8 cellular contexts compared by ENCODE assay signal in genomic region chr17:81254955-81255717, GRCh38. TPM values are rescaled to one million over a fixed set of nuclear protein-coding genes. Genes with fewer than 3 reads are reported as not detected.
DNase-seq lines count a peak whose midpoint lies in the region; ATAC-seq and TF ChIP-seq lines count a peak whose summit lies in the region.

No MANE protein-coding gene starts in this region.

- peak overlapping the region; percentile 40 for H3K4me2 ChIP-seq in mesenchymal stem cell (ENCODE audit: low read length, poor library complexity, severe bottlenecking)

- no peak overlapping the region for H3K4ac ChIP-seq in mesenchymal stem cell (ENCODE audit: low read depth in 1 of 2, low read length in 2 of 2)

- no peak overlapping the region for H3K4me3 Mint-ChIP-seq in endodermal cell

- no peak overlapping the region for H2BK12ac ChIP-seq in mesenchymal stem cell (ENCODE audit: low read length in 2 of 2)

- H3K27me3 ChIP-seq in endodermal cell (ENCODE audit: control insufficient read depth, insufficient read depth, low read length, poor library complexity, severe bottlenecking) (no peaks in the 10 kb centered on the region), mesenchymal stem cell (ENCODE audit: control insufficient read depth in 1 of 2, insufficient read depth in 1 of 2, low read length in 2 of 2) (no peaks in the 10 kb centered on the region)

- H3K23ac ChIP-seq in mesenchymal stem cell (ENCODE audit: low read length in 2 of 2): no peak overlapping the region

- ATAC-seq in HG03457 (IDR thresholded peaks at IDR 0.05; ENCODE audit: unreplicated experiment): no peak
- no peak for ATAC-seq in GM18867 (IDR thresholded peaks at IDR 0.05; ENCODE audit: unreplicated experiment)

- no peak overlapping the region for H3K9ac ChIP-seq in endodermal cell (ENCODE audit: extremely low read depth, low read length, poor library complexity, severe bottlenecking)
- H3K9ac ChIP-seq in mesenchymal stem cell (ENCODE audit: low read length): peak overlapping the region; percentile 0

- H2BK120ac ChIP-seq in mesenchymal stem cell (ENCODE audit: low read depth, low read length): no peak overlapping the region

- peak overlapping the region; percentile 19 for H4K8ac ChIP-seq in mesenchymal stem cell (ENCODE audit: low read length)

- no peaks in the 10 kb centered on the region for H3K27me3 Mint-ChIP-seq in endodermal cell (ENCODE audit: insufficient read depth)

- H3K36me3 Mint-ChIP-seq in endodermal cell (ENCODE audit: low read depth): peaks cover 29% of the 10 kb centered on the region

- H3K4me1 ChIP-seq in endodermal cell (ENCODE audit: control insufficient read depth, insufficient read depth, low read length) (no peaks in the 10 kb centered on the region), mesenchymal stem cell (ENCODE audit: control insufficient read depth, insufficient read depth, low read depth, low read length) (peaks cover 26% of the 10 kb centered on the region)

- peak overlapping the region; percentile 44 for H3K27ac ChIP-seq in endodermal cell (ENCODE audit: low read depth, low read length)
- H3K27ac ChIP-seq in mesenchymal stem cell (ENCODE audit: low read length, poor library complexity, severe bottlenecking): peak overlapping the region; percentile 10

- H2BK5ac ChIP-seq in mesenchymal stem cell (ENCODE audit: low read depth, low read length, poor library complexity, severe bottlenecking): no peak overlapping the region

- H3K79me1 ChIP-seq in mesenchymal stem cell (replicated peaks; ENCODE audit: low read length, poor library complexity, severe bottlenecking): peaks cover 24% of the 10 kb centered on the region

- no peak overlapping the region for H3K18ac ChIP-seq in mesenchymal stem cell (ENCODE audit: low read depth in 1 of 2, low read length in 2 of 2)

- no peak overlapping the region for H2AK5ac ChIP-seq in mesenchymal stem cell (ENCODE audit: low read length, severe bottlenecking)

- H2BK15ac ChIP-seq in mesenchymal stem cell (ENCODE audit: low read depth, poor library complexity, severe bottlenecking): no peak overlapping the region

- no peak overlapping the region for H3K14ac ChIP-seq in mesenchymal stem cell (ENCODE audit: low read length in 2 of 2)

- H3K27ac Mint-ChIP-seq in endodermal cell: peak overlapping the region; percentile 82

- H3K9me3 ChIP-seq in endodermal cell (ENCODE audit: control insufficient read depth, low read length): no peaks in the 10 kb centered on the region
- no peaks in the 10 kb centered on the region for H3K9me3 ChIP-seq in mesenchymal stem cell (ENCODE audit: control insufficient read depth, low read length)

- H3K4me3 ChIP-seq in endodermal cell (ENCODE audit: low read length) (no peak overlapping the region), mesenchymal stem cell (ENCODE audit: insufficient read depth in 1 of 2, low read depth in 1 of 2, low read length in 2 of 2) (peak overlapping the region in 1 of 2 experiments; percentile 58)

- DNase-seq in HK-2 (ENCODE audit: unreplicated experiment) (peak; percentile 86), endodermal cell (peak; percentile 93), mesenchymal stem cell (peak; percentile 74), OCI-M2 (lab: John Stamatoyannopoulos, UW; ENCODE audit: unreplicated experiment) (no peak)
- DNase-seq in activated CD4-positive, alpha-beta T cell treated with anti-CD3 and anti-CD28 coated beads for 1 hour: no peak

- H2AFZ ChIP-seq in mesenchymal stem cell (ENCODE audit: low read depth, low read length): no peak overlapping the region

- TF ChIP-seq CTCF in endodermal cell (conservative IDR thresholded peaks at IDR 0.05): peak; percentile 63

- WGBS in endodermal cell (ENCODE audit: insufficient coverage in 1 of 2, insufficient read length in 1 of 2), 2 experiments: 61 to 71% methylated on average over 25 to 35 of the region's 35 CpGs
- 63% methylated on average over 35 of the region's 35 CpGs for WGBS in mesenchymal stem cell

- H3K9me3 Mint-ChIP-seq in endodermal cell: no peaks in the 10 kb centered on the region

- no peak overlapping the region for H4K91ac ChIP-seq in mesenchymal stem cell (ENCODE audit: low read length)

- peaks cover 3% of the 10 kb centered on the region for H3K4me1 Mint-ChIP-seq in endodermal cell

- peaks cover 8% of the 10 kb centered on the region for H3K36me3 ChIP-seq in endodermal cell (ENCODE audit: control insufficient read depth, insufficient read depth, low read length)
- H3K36me3 ChIP-seq in mesenchymal stem cell (ENCODE audit: control insufficient read depth in 1 of 2, insufficient read depth in 2 of 2, low read depth in 1 of 2, low read length in 2 of 2): peaks cover 34 to 74% of the 10 kb centered on the region in 2 experiments

TF ChIP-seq in PFSK-1, 5 proteins besides CTCF, POLR2A, EP300 and RAD21:
- TF ChIP-seq FOXP2 (optimal IDR thresholded peaks at IDR 0.05; ENCODE audit: borderline replicate concordance, extremely low read depth, extremely low read length, insufficient read depth): peak; percentile 23
- TF ChIP-seq REST (IDR thresholded peaks at IDR 0.05; ENCODE audit: insufficient read depth in 1 of 2, low read depth in 2 of 2, low read length in 2 of 2): no peak
- no peak for TF ChIP-seq TAF1 (IDR thresholded peaks at IDR 0.05; ENCODE audit: borderline replicate concordance, insufficient read depth, low read length)
- TF ChIP-seq POLR2AphosphoS5 (IDR thresholded peaks at IDR 0.05; ENCODE audit: low read depth, low read length): no peak

RNA-seq across cellular contexts. Expression of gene NDUFAF8, which starts 16.0 kb away (rescaled TPM):
- 109 TPM for polyA plus RNA-seq in PFSK-1 (2012; ENCODE audit: insufficient read length, low read depth)
- 10 to 100 TPM; 42.7 to 48.7 TPM for total RNA-seq in endodermal cell
- polyA plus RNA-seq in endodermal cell (2013, experiment 1 of 2): 60.9 TPM
- polyA plus RNA-seq in endodermal cell (2013, experiment 2 of 2): 52.0 TPM
- 206 TPM for polyA plus RNA-seq in mesenchymal stem cell (2013, experiment 1 of 2)
- 215 TPM for polyA plus RNA-seq in mesenchymal stem cell (2013, experiment 2 of 2)

RNA-seq across cellular contexts. Expression of gene TEPSIN, which starts 16.3 kb away (rescaled TPM):
- polyA plus RNA-seq in PFSK-1 (2012; ENCODE audit: insufficient read length, low read depth): 48.5 TPM
- 10 to 100 TPM; 30.0 to 45.0 TPM for total RNA-seq in endodermal cell
- 24.6 TPM for polyA plus RNA-seq in endodermal cell (2013, experiment 1 of 2)
- polyA plus RNA-seq in endodermal cell (2013, experiment 2 of 2): 21.1 TPM
- 17.7 TPM for polyA plus RNA-seq in mesenchymal stem cell (2013, experiment 1 of 2)
- polyA plus RNA-seq in mesenchymal stem cell (2013, experiment 2 of 2): 18.9 TPM

RNA-seq across cellular contexts. Expression of gene CEP131, which starts 32.4 kb away (rescaled TPM):
- polyA plus RNA-seq in PFSK-1 (2012; ENCODE audit: insufficient read length, low read depth): 129 TPM
- total RNA-seq in endodermal cell: 10 to 100 TPM; 23.2 to 28.0 TPM
- polyA plus RNA-seq in endodermal cell (2013, experiment 1 of 2): 30.3 TPM
- polyA plus RNA-seq in endodermal cell (2013, experiment 2 of 2): 24.0 TPM
- polyA plus RNA-seq in mesenchymal stem cell (2013, experiment 1 of 2): 4.5 TPM
- polyA plus RNA-seq in mesenchymal stem cell (2013, experiment 2 of 2): 4.3 TPM

RNA-seq across cellular contexts. Expression of gene SLC38A10, which starts 40.0 kb away (rescaled TPM):
- polyA plus RNA-seq in PFSK-1 (2012; ENCODE audit: insufficient read length, low read depth): 73.0 TPM
- total RNA-seq in endodermal cell: 10 to 100 TPM; 60.2 to 90.3 TPM
- polyA plus RNA-seq in endodermal cell (2013, experiment 1 of 2): 30.6 TPM
- polyA plus RNA-seq in endodermal cell (2013, experiment 2 of 2): 33.5 TPM
- 54.5 TPM for polyA plus RNA-seq in mesenchymal stem cell (2013, experiment 1 of 2)
- 52.5 TPM for polyA plus RNA-seq in mesenchymal stem cell (2013, experiment 2 of 2)

Comparison
In these comparisons a context has a peak if more than half of its experiments do, and no peak if none do; other contexts are left out.
1. DNase-seq: peak in HK-2 (single experiment), endodermal cell (single experiment) and mesenchymal stem cell (single experiment); none in OCI-M2 (single experiment) and activated CD4-positive, alpha-beta T cell treated with anti-CD3 and anti-CD28 coated beads for 1 hour (single experiment).